ENCODE assay signal across 15 cellular contexts in the genomic region with DNA sequence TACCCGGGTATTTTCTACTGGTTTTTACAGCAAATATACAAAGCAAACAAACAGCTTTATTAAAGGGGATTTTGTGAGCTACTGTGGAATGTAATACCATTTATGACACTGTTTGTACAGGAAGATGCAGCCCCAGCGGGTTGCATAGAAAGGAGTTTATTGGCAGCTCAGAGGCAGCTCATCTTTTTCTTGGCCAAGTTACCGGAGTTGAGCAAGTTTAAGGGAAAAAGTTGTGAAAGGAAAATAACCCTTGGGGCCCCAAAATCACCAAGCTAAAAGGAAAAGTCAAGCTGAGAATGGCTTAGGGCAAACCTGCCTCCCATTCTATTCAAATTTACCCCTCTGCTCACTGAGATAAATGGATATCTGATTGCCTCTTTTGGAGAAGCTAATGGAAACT.
DNase-seq lines count a peak whose midpoint lies in the region; ATAC-seq and TF ChIP-seq lines count a peak whose summit lies in the region.
"Had no signal": no experiment of that assay in that cellular context is flagged by ENCODE, and none has a peak within 500 bp of the region (broad histone marks: within the 10 kb centered on the region; RNA-seq: fewer than 3 reads in every experiment).

No MANE protein-coding gene starts in this region.

- POLR2A ChIA-PET in BJ (lab: Charles Lee), result interaction anchor here (0.6 kb wide), 1 partner anchor 20 kb away, joined by 4 read pairs; no protein-coding TSS in a partner anchor

- peak; percentile 88 for ATAC-seq in omental fat pad (ENCODE audit: low FRiP score)

- DNase-seq in BJ (ENCODE audit: low read depth), result peak; percentile 15
- DNase-seq in fibroblast of the aortic adventitia (ENCODE audit: low read depth), result peak; percentile 67
- DNase-seq in omental fat pad (ENCODE audit: low spot score), result no peak
- DNase-seq in anterior cingulate cortex (lab: John Stamatoyannopoulos, UW), result no peak
- DNase-seq in MV-4-11 (lab: John Stamatoyannopoulos, UW), result no peak
- no peak for DNase-seq in SHP77 treated with DMSO at 0.1 percent for 48 hours (lab: John Stamatoyannopoulos, UW)
- no peak for DNase-seq in HK-2 (ENCODE audit: unreplicated experiment)
- DNase-seq: activated naive CD8-positive, alpha-beta T cell treated with anti-CD3 and anti-CD28 coated beads, Interleukin-2, amount 10 ng/mL, durations not matched to agents 7 days and 5 days; NCI-H1105 treated with DMSO at 0.1 percent for 48 hours; NCI-H526; SIG-M5; small intestine; uterus had no signal

- no peaks in the 10 kb centered on the region for H3K36me3 ChIP-seq in BJ (ENCODE audit: control insufficient read depth, insufficient read depth, low read length)
- H3K36me3 ChIP-seq: uterus had no signal

- CTCF ChIA-PET in BJ (lab: Yijun Ruan, JAX), result interaction anchor here (0.8 to 1.6 kb wide), 4 partner anchors 23 to 130 kb away, joined by 3 to 4 read pairs (median 3); no protein-coding TSS in a partner anchor

- no peak overlapping the region for H3K4me3 ChIP-seq in BJ (ENCODE audit: low read depth, low read length)
- no peak overlapping the region for H3K4me3 ChIP-seq in fibroblast of the aortic adventitia (ENCODE audit: low read depth, low read length)
- H3K4me3 ChIP-seq: BLaER1 treated with 17β-estradiol and CSF1 and Interleukin-3, amounts not matched to agents 10 nM and 100 nM; uterus had no signal

- peak overlapping the region; percentile 61 for H3K27ac ChIP-seq in VCaP
- H3K27ac ChIP-seq: BLaER1 treated with 17β-estradiol and CSF1 and Interleukin-3, amounts not matched to agents 10 nM and 100 nM; uterus had no signal

- no peaks in the 10 kb centered on the region for H3K27me3 ChIP-seq in BJ (ENCODE audit: control insufficient read depth, insufficient read depth, low read length)
- H3K27me3 ChIP-seq: BLaER1 treated with 17β-estradiol and CSF1 and Interleukin-3, amounts not matched to agents 10 nM and 100 nM; uterus had no signal

- TF ChIP-seq CTCF in BJ (IDR thresholded peaks at IDR 0.05; ENCODE audit: insufficient read depth, low read depth, low read length), result no peak
- no peak for TF ChIP-seq CTCF in VCaP (conservative IDR thresholded peaks at IDR 0.05)
- no peak for TF ChIP-seq CTCF in fibroblast of the aortic adventitia (IDR thresholded peaks at IDR 0.05; ENCODE audit: insufficient read depth, low read length)
- TF ChIP-seq CTCF in omental fat pad (IDR thresholded peaks at IDR 0.05), result no peak

Comparison
In these comparisons a context has a peak if more than half of its experiments do, and no peak if none do; other contexts are left out.
1. DNase-seq: peak in BJ (single experiment) and fibroblast of the aortic adventitia (single experiment); none in omental fat pad (single experiment), anterior cingulate cortex (0 of 58), MV-4-11 (single experiment), SHP77 treated with DMSO at 0.1 percent for 48 hours (single experiment) and HK-2 (single experiment).